Comparison of ENCODE assay signal across 23 cellular contexts in genomic region chr2:173999272-173999671, GRCh38. TPM values are rescaled to one million over a fixed set of nuclear protein-coding genes. Genes with fewer than 3 reads are reported as not detected.
DNase-seq lines count a peak whose midpoint lies in the region; ATAC-seq, FAIRE-seq and TF ChIP-seq lines count a peak whose summit lies in the region.
"Had no signal": no experiment of that assay in that cellular context is flagged by ENCODE, and none has a peak within 500 bp of the region (broad histone marks: within the 10 kb centered on the region; RNA-seq: fewer than 3 reads in every experiment).

No MANE protein-coding gene starts in this region.

- intact Hi-C loops in heart left ventricle (cut with DNase I) (loop anchor here in 2 of 10 donors (5.0 to 10.0 kb wide), 3 partner anchors 37 to 114 kb away; no protein-coding TSS in a partner anchor), pancreas (cut with DNase I) (no loop called here), esophagus muscularis mucosa (cut with DNase I) (no loop called here)

- ATAC-seq in heart left ventricle (peak; percentile 13 to 42 (median 25)), pancreas (peak; percentile 60 to 83 (median 66)), HG03442 (IDR thresholded peaks at IDR 0.05; ENCODE audit: unreplicated experiment) (no peak)
- no peak for ATAC-seq in natural killer cell treated with Interleukin-12 subunit alpha and Interleukin-12 subunit beta and Interleukin-15 and Interleukin-18, amount 100 ng/mL, for 72 hours
- ATAC-seq: A549, mucosa of descending colon had no signal

- H3K27ac Mint-ChIP-seq in natural killer cell treated with Interleukin-12 subunit alpha and Interleukin-12 subunit beta and Interleukin-15 and Interleukin-18, amount 100 ng/mL, for 72 hours, result no peak overlapping the region
- H3K27ac Mint-ChIP-seq: activated CD4-positive, alpha-beta memory T cell treated with anti-CD3 and anti-CD28 coated beads for 36 hours; activated naive CD8-positive, alpha-beta T cell treated with anti-CD3 and anti-CD28 coated beads for 36 hours; activated T-cell treated with anti-CD3 and anti-CD28 coated beads, Interleukin-2, amount 50 U/mL, for 24 hours; endodermal cell; type B pancreatic cell had no signal

- H3K27me3 Mint-ChIP-seq in natural killer cell treated with Interleukin-12 subunit alpha and Interleukin-12 subunit beta and Interleukin-15 and Interleukin-18, amount 100 ng/mL, for 72 hours, result peaks cover 6 to 19% of the 10 kb centered on the region in 2 donors
- H3K27me3 Mint-ChIP-seq: activated CD4-positive, alpha-beta memory T cell treated with anti-CD3 and anti-CD28 coated beads for 36 hours; activated T-cell treated with anti-CD3 and anti-CD28 coated beads, Interleukin-2, amount 50 U/mL, for 24 hours; type B pancreatic cell had no signal

- peaks cover 0 to 39% (median 28%) of the 10 kb centered on the region in 12 donors for H3K4me1 ChIP-seq in heart left ventricle
- peaks cover 8 to 35% (median 12%) of the 10 kb centered on the region in 3 donors for H3K4me1 ChIP-seq in pancreas
- H3K4me1 ChIP-seq in esophagus muscularis mucosa, result peaks cover 16 to 32% (median 30%) of the 10 kb centered on the region in 4 donors
- H3K4me1 ChIP-seq: A549, HAP-1 had no signal

- H3K36me3 ChIP-seq in heart left ventricle (no peaks in the 10 kb centered on the region), pancreas (no peaks in the 10 kb centered on the region), esophagus muscularis mucosa (no peaks in the 10 kb centered on the region)
- H3K36me3 ChIP-seq: HAP-1 had no signal

- no peak for TF ChIP-seq EP300 in esophagus muscularis mucosa (IDR thresholded peaks at IDR 0.05)

- no peak overlapping the region for H3K4me3 Mint-ChIP-seq in natural killer cell treated with Interleukin-12 subunit alpha and Interleukin-12 subunit beta and Interleukin-15 and Interleukin-18, amount 100 ng/mL, for 72 hours
- H3K4me3 Mint-ChIP-seq: activated CD4-positive, alpha-beta memory T cell treated with anti-CD3 and anti-CD28 coated beads for 36 hours; activated naive CD8-positive, alpha-beta T cell treated with anti-CD3 and anti-CD28 coated beads for 36 hours; activated T-cell treated with anti-CD3 and anti-CD28 coated beads, Interleukin-2, amount 50 U/mL, for 24 hours; central memory CD8-positive, alpha-beta T cell; endodermal cell; type B pancreatic cell had no signal

- DNase-seq in Ammon's horn (ENCODE audit: low spot score) (peak; percentile 53), heart left ventricle (peak in 4 of 5 donors; percentile 34 to 64 (median 48)), pancreas (peak; percentile 72 to 91 (median 82)), esophagus muscularis mucosa (ENCODE audit: extremely low spot score) (no peak)
- no peak for DNase-seq in activated CD4-positive, alpha-beta T cell treated with anti-CD3 and anti-CD28 coated beads for 1 hour
- DNase-seq in natural killer cell treated with Interleukin-12 subunit alpha and Interleukin-12 subunit beta and Interleukin-15 and Interleukin-18, amount 100 ng/mL, for 72 hours (ENCODE audit: low spot score), result no peak
- DNase-seq: activated CD4-positive, alpha-beta memory T cell treated with anti-CD3 and anti-CD28 coated beads for 36 hours; activated naive CD8-positive, alpha-beta T cell treated with anti-CD3 and anti-CD28 coated beads for 36 hours; activated T-cell treated with anti-CD3 and anti-CD28 coated beads, Interleukin-2, amount 50 U/mL, for 24 hours; endodermal cell; kidney glomerular epithelial cell; mucosa of descending colon; NCI-H2107; NCI-H748 treated with DMSO at 0.1 percent for 48 hours; small intestine; stimulated activated CD4-positive, alpha-beta T cell treated with anti-CD3 and anti-CD28 coated beads, Interleukin-4, amount 100 ng/mL, for 24 hours; stimulated activated CD8-positive, alpha-beta memory T cell treated with anti-CD3 and anti-CD28 coated beads, Interleukin-4, amount 100 ng/mL, for 48 hours had no signal

- H3K9me3 ChIP-seq in heart left ventricle (no peaks in the 10 kb centered on the region), pancreas (no peaks in the 10 kb centered on the region), esophagus muscularis mucosa (no peaks in the 10 kb centered on the region)
- H3K9me3 ChIP-seq: A549, HAP-1, mucosa of descending colon had no signal

- H3K4me1 Mint-ChIP-seq in natural killer cell treated with Interleukin-12 subunit alpha and Interleukin-12 subunit beta and Interleukin-15 and Interleukin-18, amount 100 ng/mL, for 72 hours (ENCODE audit: low read depth in 2 of 2), result no peaks in the 10 kb centered on the region
- H3K4me1 Mint-ChIP-seq: activated naive CD8-positive, alpha-beta T cell treated with anti-CD3 and anti-CD28 coated beads for 36 hours had no signal

- H3K36me3 Mint-ChIP-seq in natural killer cell treated with Interleukin-12 subunit alpha and Interleukin-12 subunit beta and Interleukin-15 and Interleukin-18, amount 100 ng/mL, for 72 hours, result no peaks in the 10 kb centered on the region
- H3K36me3 Mint-ChIP-seq: activated CD4-positive, alpha-beta memory T cell treated with anti-CD3 and anti-CD28 coated beads for 36 hours; activated naive CD8-positive, alpha-beta T cell treated with anti-CD3 and anti-CD28 coated beads for 36 hours; type B pancreatic cell had no signal

- no peak for TF ChIP-seq POLR2A in heart left ventricle (IDR thresholded peaks at IDR 0.05)
- no peak for TF ChIP-seq POLR2A in esophagus muscularis mucosa (IDR thresholded peaks at IDR 0.05; ENCODE audit: low read depth)

- H3K27ac ChIP-seq in VCaP, result peak overlapping the region; percentile 82
- peak overlapping the region in 6 of 12 donors; percentile 6 to 88 (median 35) for H3K27ac ChIP-seq in heart left ventricle
- peak overlapping the region in 2 of 4 donors; percentile 6 to 37 for H3K27ac ChIP-seq in pancreas
- H3K27ac ChIP-seq in esophagus muscularis mucosa (replicated peaks in 1 of 4), result peak overlapping the region in 2 of 4 donors; percentile 27 to 32
- H3K27ac ChIP-seq: A549 had no signal

- H3K9me3 Mint-ChIP-seq in natural killer cell treated with Interleukin-12 subunit alpha and Interleukin-12 subunit beta and Interleukin-15 and Interleukin-18, amount 100 ng/mL, for 72 hours, result no peaks in the 10 kb centered on the region
- H3K9me3 Mint-ChIP-seq: activated CD4-positive, alpha-beta memory T cell treated with anti-CD3 and anti-CD28 coated beads for 36 hours; activated naive CD8-positive, alpha-beta T cell treated with anti-CD3 and anti-CD28 coated beads for 36 hours; activated T-cell treated with anti-CD3 and anti-CD28 coated beads, Interleukin-2, amount 50 U/mL, for 24 hours; central memory CD8-positive, alpha-beta T cell; endodermal cell; type B pancreatic cell had no signal

- FAIRE-seq in pancreas (lab: Jason Lieb, UNC), result no peak
- FAIRE-seq: A549, small intestine had no signal

- 73 to 76% (median 74%) methylated on average over 5 to 6 of the region's 6 CpGs for WGBS in heart left ventricle, 4 donors
- WGBS in pancreas, 2 donors, result 51 to 55% methylated on average over 6 of the region's 6 CpGs
- WGBS in esophagus muscularis mucosa, result 80% methylated on average over 6 of the region's 6 CpGs

- no peak for TF ChIP-seq CTCF in VCaP (conservative IDR thresholded peaks at IDR 0.05)
- TF ChIP-seq CTCF in heart left ventricle (IDR thresholded peaks at IDR 0.05), result no peak
- no peak for TF ChIP-seq CTCF in pancreas (IDR thresholded peaks at IDR 0.05)
- no peak for TF ChIP-seq CTCF in esophagus muscularis mucosa (IDR thresholded peaks at IDR 0.05)

- H3K4me3 ChIP-seq in heart left ventricle (no peak overlapping the region), pancreas (no peak overlapping the region), esophagus muscularis mucosa (no peak overlapping the region)
- H3K4me3 ChIP-seq: A549, HAP-1, mucosa of descending colon had no signal

- H3K27me3 ChIP-seq in heart left ventricle (no peaks in the 10 kb centered on the region), pancreas (no peaks in the 10 kb centered on the region), esophagus muscularis mucosa (no peaks in the 10 kb centered on the region)

RNA-seq across cellular contexts. Expression of gene SP3, which starts 34.1 kb away (rescaled TPM):
- total RNA-seq in heart left ventricle (10 to 100 TPM; 32.2 to 61.5 (median 42.0) TPM), pancreas (10 to 100 TPM; 21.1 to 48.0 (median 29.0) TPM), esophagus muscularis mucosa (100 to 1,000 TPM in 1 of 4 donors, 10 to 100 TPM in 3; 78.7 to 102 (median 92.2) TPM)
- polyA plus RNA-seq in heart left ventricle (10 to 100 TPM in 1 of 2 donors, 1 to 10 TPM in 1; 6.9 to 20.2 TPM), pancreas (10 to 100 TPM in 1 of 2 donors, 1 to 10 TPM in 1; 5.6 to 16.6 TPM)
- 10 to 100 TPM; 89.5 to 99.5 TPM for total RNA-seq in natural killer cell treated with Interleukin-12 subunit alpha and Interleukin-12 subunit beta and Interleukin-15 and Interleukin-18, amount 100 ng/mL, for 72 hours

Comparison
In these comparisons a context has a peak if more than half of its experiments do, and no peak if none do; other contexts are left out.
1. DNase-seq: peak in Ammon's horn (single experiment), heart left ventricle (4 of 5) and pancreas (6 of 6); none in activated CD4-positive, alpha-beta T cell treated with anti-CD3 and anti-CD28 coated beads for 1 hour (single experiment), natural killer cell treated with Interleukin-12 subunit alpha and Interleukin-12 subunit beta and Interleukin-15 and Interleukin-18, amount 100 ng/mL, for 72 hours (single experiment) and esophagus muscularis mucosa (single experiment).
2. ATAC-seq: peak in heart left ventricle (4 of 4) and pancreas (4 of 4); none in natural killer cell treated with Interleukin-12 subunit alpha and Interleukin-12 subunit beta and Interleukin-15 and Interleukin-18, amount 100 ng/mL, for 72 hours (0 of 2) and HG03442 (single experiment).